In genomic region chr14:26870096-26870495, GRCh38 we compare ENCODE assay signal across 15 cellular contexts.
DNase-seq lines count a peak whose midpoint lies in the region; TF ChIP-seq lines count a peak whose summit lies in the region.
"Had no signal": no experiment of that assay in that cellular context is flagged by ENCODE, and none has a peak within 500 bp of the region (broad histone marks: within the 10 kb centered on the region; RNA-seq: fewer than 3 reads in every experiment).

No MANE protein-coding gene starts in this region.

- no peak overlapping the region for H3T11ph ChIP-seq in H9 (ENCODE audit: low read length)

- H3K9me2 ChIP-seq in neural cell (ENCODE audit: insufficient read depth, low read length): no peaks in the 10 kb centered on the region

- peaks cover 35 to 39% of the 10 kb centered on the region in 2 experiments for H3K4me1 Mint-ChIP-seq in H9
- H3K4me1 Mint-ChIP-seq: CD14-positive monocyte; CD4-positive, alpha-beta memory T cell had no signal

- H4K20me1 ChIP-seq in neural cell (ENCODE audit: insufficient read depth): no peaks in the 10 kb centered on the region
- no peaks in the 10 kb centered on the region for H4K20me1 ChIP-seq in H9 (ENCODE audit: control insufficient read depth, insufficient read depth, insufficient read length)
- H4K20me1 ChIP-seq: BLaER1 had no signal

- H3K36me3 Mint-ChIP-seq in H9 (ENCODE audit: insufficient read depth in 1 of 3, low read depth in 3 of 3): no peaks in the 10 kb centered on the region
- H3K36me3 Mint-ChIP-seq: CD14-positive monocyte; CD4-positive, alpha-beta memory T cell had no signal

- H3K56ac ChIP-seq in H9 (ENCODE audit: insufficient read length, low read depth, low read length): no peak overlapping the region

- H3K27ac ChIP-seq in neural cell (ENCODE audit: low read length) (peak overlapping the region; percentile 3), transverse colon (no peak overlapping the region), H9 (ENCODE audit: insufficient read length, low read depth, low read length) (no peak overlapping the region)
- H3K27ac ChIP-seq: BLaER1 had no signal

- no peaks in the 10 kb centered on the region for H3K79me1 ChIP-seq in H9 (ENCODE audit: insufficient read depth, low read depth, low read length, poor library complexity, severe bottlenecking)

- no peak overlapping the region for H3K4me2 ChIP-seq in neural cell (ENCODE audit: low read length)
- H3K4me2 ChIP-seq in H9 (ENCODE audit: insufficient read depth, insufficient read length, low read length): no peak overlapping the region
- H3K4me2 ChIP-seq: BLaER1 had no signal

- H3K9me3 ChIP-seq in neural cell (ENCODE audit: low read length): no peaks in the 10 kb centered on the region
- H3K9me3 ChIP-seq in transverse colon: no peaks in the 10 kb centered on the region
- H3K9me3 ChIP-seq in H9 (ENCODE audit: control insufficient read depth, low read depth, low read length): no peaks in the 10 kb centered on the region
- H3K9me3 ChIP-seq: BLaER1 had no signal

- no peaks in the 10 kb centered on the region for H3K36me3 ChIP-seq in neural cell (ENCODE audit: insufficient read depth, low read length)
- no peaks in the 10 kb centered on the region for H3K36me3 ChIP-seq in transverse colon
- H3K36me3 ChIP-seq: BLaER1 had no signal

- no peaks in the 10 kb centered on the region for H3F3A ChIP-seq in neural cell (ENCODE audit: insufficient read depth, low read length, poor library complexity, severe bottlenecking)

- H3K14ac ChIP-seq in H9 (ENCODE audit: insufficient read depth, low read length): no peak overlapping the region

- no peak overlapping the region for H3K9ac ChIP-seq in neural cell (ENCODE audit: low read length)
- no peak overlapping the region for H3K9ac ChIP-seq in H9 (ENCODE audit: extremely low read depth, insufficient read length, low read length)
- H3K9ac ChIP-seq: BLaER1 had no signal

- DNase-seq in NCI-H1694 (lab: John Stamatoyannopoulos, UW) (peak; percentile 3), NCI-H1694 treated with DMSO at 0.1 percent for 48 hours (lab: John Stamatoyannopoulos, UW) (no peak), NCI-H748 treated with DMSO at 0.1 percent for 48 hours (lab: John Stamatoyannopoulos, UW) (peak; percentile 8), cerebellum (ENCODE audit: low spot score) (peak; percentile 30), transverse colon (no peak), H9 (no peak)
- DNase-seq in activated T-cell treated with anti-CD3 and anti-CD28 coated beads, Interleukin-2, amount 50 U/mL, for 48 hours: no peak
- DNase-seq: 8988T; CD4-positive, alpha-beta memory T cell; DMS79 treated with DMSO at 0.1 percent for 48 hours; HCEC 1CT had no signal

- no peak overlapping the region for H2AK5ac ChIP-seq in H9 (ENCODE audit: insufficient read length, low read length)

- H3K23ac ChIP-seq in H9 (ENCODE audit: insufficient read length, low read depth, low read length): no peak overlapping the region

- no peak for TF ChIP-seq RAD21 in neural cell (conservative IDR thresholded peaks at IDR 0.05)

- H3K9me3 Mint-ChIP-seq in H9: no peaks in the 10 kb centered on the region
- H3K9me3 Mint-ChIP-seq: CD14-positive monocyte had no signal

- no peak overlapping the region for H2BK20ac ChIP-seq in H9 (ENCODE audit: low read depth, low read length, poor library complexity, severe bottlenecking)

- no peak overlapping the region for H2AFZ ChIP-seq in neural cell (ENCODE audit: low read depth, low read length)
- H2AFZ ChIP-seq in H9 (ENCODE audit: low read length): no peak overlapping the region

- TF ChIP-seq CTCF in neural cell (IDR thresholded peaks at IDR 0.05; ENCODE audit: poor library complexity, severe bottlenecking) (no peak), transverse colon (IDR thresholded peaks at IDR 0.05) (no peak), H9 (conservative IDR thresholded peaks at IDR 0.05) (no peak)

- H2BK5ac ChIP-seq in H9 (ENCODE audit: insufficient read length, low read length): no peak overlapping the region

- H4K5ac ChIP-seq in H9 (ENCODE audit: insufficient read length, low read depth, low read length): no peak overlapping the region

- H3K4me3 ChIP-seq in neural cell (ENCODE audit: low read length) (no peak overlapping the region), transverse colon (no peak overlapping the region)
- H3K4me3 ChIP-seq: BLaER1, GM12878 had no signal

- H3K18ac ChIP-seq in H9 (ENCODE audit: insufficient read length, low read depth, low read length): no peak overlapping the region

- no peak overlapping the region for H2BK15ac ChIP-seq in H9 (ENCODE audit: low read depth, low read length)

- WGBS in transverse colon (ENCODE audit: low coverage in 1 of 2), 2 donors: 66 to 79% methylated on average over 2 of the region's 2 CpGs
- WGBS in H9 (ENCODE audit: extremely low coverage, insufficient read length, low lambda C conversion rate): no CpG with 5 or more reads among the region's 2 CpGs

- no peak overlapping the region for H3K27ac Mint-ChIP-seq in H9
- H3K27ac Mint-ChIP-seq: CD14-positive monocyte; CD4-positive, alpha-beta memory T cell had no signal

- H4K8ac ChIP-seq in H9 (replicated peaks; ENCODE audit: insufficient read length, low read depth, low read length): no peak overlapping the region

- H2BK12ac ChIP-seq in H9 (ENCODE audit: insufficient read length, low read depth, low read length): no peak overlapping the region

- TF ChIP-seq POLR2A in transverse colon (IDR thresholded peaks at IDR 0.05): no peak

- no peak overlapping the region for H4K91ac ChIP-seq in H9 (ENCODE audit: insufficient read length, low read depth, low read length)

- H3K4me3 Mint-ChIP-seq in H9: no peak overlapping the region
- H3K4me3 Mint-ChIP-seq: CD14-positive monocyte; CD4-positive, alpha-beta memory T cell had no signal

- intact Hi-C loops in transverse colon (cut with DNase I; ENCODE audit: low total_unique reads): no loop called here

- H3K79me2 ChIP-seq in neural cell (replicated peaks; ENCODE audit: insufficient read depth, low read length): no peaks in the 10 kb centered on the region
- H3K79me2 ChIP-seq in H9 (ENCODE audit: insufficient read depth, low read length): no peaks in the 10 kb centered on the region

- H3K4ac ChIP-seq in H9 (ENCODE audit: low read depth, low read length): no peak overlapping the region

- no peak overlapping the region for H2BK120ac ChIP-seq in H9 (ENCODE audit: low read depth, low read length, poor library complexity, severe bottlenecking)

- no peaks in the 10 kb centered on the region for H3K27me3 Mint-ChIP-seq in H9 (ENCODE audit: low read depth)
- H3K27me3 Mint-ChIP-seq: CD4-positive, alpha-beta memory T cell had no signal

- H3K23me2 ChIP-seq in H9 (ENCODE audit: insufficient read length, low read depth, low read length, poor library complexity, severe bottlenecking): no peaks in the 10 kb centered on the region

- TF ChIP-seq EP300 in neural cell (conservative IDR thresholded peaks at IDR 0.05; ENCODE audit: poor library complexity, severe bottlenecking): no peak
- TF ChIP-seq EP300 in transverse colon (IDR thresholded peaks at IDR 0.05; ENCODE audit: low read depth): no peak

- H3K4me1 ChIP-seq in transverse colon (peaks cover 0 to 3% (median 0%) of the 10 kb centered on the region in 4 donors), H9 (ENCODE audit: insufficient read depth, low read length) (peaks cover 4% of the 10 kb centered on the region; the same call in 1 of the 2 replicates)
- H3K4me1 ChIP-seq: BLaER1 had no signal

- H3K27me3 ChIP-seq in neural cell (ENCODE audit: insufficient read depth, low read depth, low read length): no peaks in the 10 kb centered on the region
- H3K27me3 ChIP-seq in transverse colon: no peaks in the 10 kb centered on the region
- H3K27me3 ChIP-seq in H9 (ENCODE audit: insufficient read depth, low read length): no peaks in the 10 kb centered on the region
- H3K27me3 ChIP-seq: BLaER1 had no signal

- in situ Hi-C loops in transverse colon (cut with MboI; ENCODE audit: low pct_ligation_motif_present in 1 of 4, low pct_unique_long_range_greater_than_20kb in 1 of 4, low sequenced_read_pairs in 3 of 4): no loop called here

TF ChIP-seq in neural cell, 6 proteins besides CTCF, POLR2A, EP300 and RAD21:
- TF ChIP-seq TAF1 (IDR thresholded peaks at IDR 0.05; ENCODE audit: low read depth) (no peak), MXI1 (conservative IDR thresholded peaks at IDR 0.05; ENCODE audit: poor library complexity, severe bottlenecking) (no peak), SMC3 (conservative IDR thresholded peaks at IDR 0.05; ENCODE audit: poor library complexity) (no peak), EZH2 (IDR thresholded peaks at IDR 0.05; ENCODE audit: borderline replicate concordance, insufficient read depth, low read length, poor library complexity, severe bottlenecking) (no peak), REST (IDR thresholded peaks at IDR 0.05; ENCODE audit: borderline replicate concordance) (no peak), POLR2AphosphoS5 (IDR thresholded peaks at IDR 0.05) (no peak)

Comparison
In these comparisons a context has a peak if more than half of its experiments do, and no peak if none do; other contexts are left out.
1. DNase-seq: peak in NCI-H1694 (single experiment), NCI-H748 treated with DMSO at 0.1 percent for 48 hours (single experiment) and cerebellum (single experiment); none in NCI-H1694 treated with DMSO at 0.1 percent for 48 hours (single experiment), activated T-cell treated with anti-CD3 and anti-CD28 coated beads, Interleukin-2, amount 50 U/mL, for 48 hours (0 of 2), transverse colon (single experiment) and H9 (single experiment).